In the genomic region with DNA sequence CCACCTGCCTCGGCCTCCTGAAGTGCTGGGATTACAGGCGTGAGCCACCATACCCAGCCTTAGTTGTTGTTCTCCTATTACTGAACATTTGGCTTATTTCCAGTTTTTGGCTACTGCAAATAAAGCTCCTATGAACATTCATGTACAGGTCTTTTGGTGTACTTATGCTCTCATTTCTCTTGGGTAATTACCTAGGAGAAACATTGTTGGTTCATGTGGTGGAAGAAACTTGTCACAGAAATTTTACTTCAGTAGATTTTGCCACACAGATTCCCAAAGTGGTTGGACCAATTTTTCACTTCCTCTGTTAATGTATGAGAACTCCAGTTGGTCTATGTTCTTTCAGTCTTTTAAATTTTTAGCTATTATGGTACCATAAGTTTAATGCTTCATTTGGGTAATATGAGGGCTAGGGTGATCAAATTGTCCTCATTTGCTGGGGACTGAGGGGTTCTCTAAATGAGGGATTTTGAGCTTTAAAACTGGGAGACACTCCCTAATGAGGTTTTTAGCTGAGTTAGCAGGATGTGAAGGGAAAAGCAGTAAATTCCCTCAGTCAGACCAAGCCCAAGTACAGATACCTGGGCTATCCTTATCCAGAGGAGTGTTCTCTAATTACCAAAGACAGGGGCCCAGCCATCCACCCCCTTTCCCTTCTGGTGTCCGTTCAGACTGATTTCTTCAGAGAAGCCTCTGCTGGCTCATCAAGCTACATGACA, we compare ENCODE assay signal across 14 cellular contexts. TPM values are rescaled to one million over a fixed set of nuclear protein-coding genes. Genes with fewer than 3 reads are reported as not detected.
DNase-seq lines count a peak whose midpoint lies in the region; ATAC-seq and TF ChIP-seq lines count a peak whose summit lies in the region.
"Had no signal": no experiment of that assay in that cellular context is flagged by ENCODE, and none has a peak within 500 bp of the region (broad histone marks: within the 10 kb centered on the region; RNA-seq: fewer than 3 reads in every experiment).

No MANE protein-coding gene starts in this region.

- peak; percentile 60 for DNase-seq in DMS79 treated with DMSO at 0.1 percent for 48 hours (lab: John Stamatoyannopoulos, UW)
- no peak for DNase-seq in IMR-90
- peak; percentile 30 for DNase-seq in NCI-H345 treated with DMSO at 0.1 percent for 48 hours (lab: John Stamatoyannopoulos, UW; ENCODE audit: unreplicated experiment)
- peak; percentile 33 for DNase-seq in iris pigment epithelial cell (ENCODE audit: low read depth)
- DNase-seq in hepatic stellate cell (ENCODE audit: low spot score) = no peak
- DNase-seq: activated CD4-positive, CD25-positive, alpha-beta regulatory T cell; dermis blood vessel endothelial cell; GF-D8; NCI-H1694 treated with DMSO at 0.1 percent for 48 hours; right cardiac atrium had no signal

- in situ Hi-C loops in IMR-90 (cut with MboI; ENCODE audit: low sequenced_read_pairs) = no loop called here

- no TSS peak for BruUV-seq in IMR-90 (replicated peaks; lab: Mats Ljungman, UMichigan)

- H3K9ac ChIP-seq in IMR-90 (ENCODE audit: low read depth, low read length) = no peak overlapping the region
- H3K9ac ChIP-seq: BLaER1 had no signal

- no peak overlapping the region for H2BK20ac ChIP-seq in IMR-90 (ENCODE audit: low read depth, low read length)

- no peak overlapping the region for H2AK5ac ChIP-seq in IMR-90 (ENCODE audit: low read depth, low read length)

- H3K56ac ChIP-seq in IMR-90 (ENCODE audit: extremely low read depth, insufficient read depth, low read length) = no peak overlapping the region

- H4K5ac ChIP-seq in IMR-90 (ENCODE audit: low read depth, low read length) = no peak overlapping the region

- no peak overlapping the region for H2BK5ac ChIP-seq in IMR-90 (ENCODE audit: low read depth, low read length, poor library complexity, severe bottlenecking)

- no peak overlapping the region for H4K91ac ChIP-seq in IMR-90 (ENCODE audit: insufficient read depth, low read depth, low read length)

- no peaks in the 10 kb centered on the region for H3K9me3 ChIP-seq in IMR-90 (ENCODE audit: control insufficient read depth, insufficient read depth, low read length)

- CTCF ChIA-PET in IMR-90 (lab: Yijun Ruan, JAX) = interaction anchor here (1.2 kb wide), 1 partner anchor 9 kb away, joined by 3 read pairs; no protein-coding TSS in a partner anchor

- POLR2A ChIA-PET in IMR-90 (lab: Charles Lee; ENCODE audit: unreplicated experiment) = no interaction called here

- no peak overlapping the region for H2BK15ac ChIP-seq in IMR-90 (ENCODE audit: low read depth, low read length)

- H2AFZ ChIP-seq in IMR-90 (replicated peaks; ENCODE audit: low read length, poor library complexity) = no peak overlapping the region

- ATAC-seq in IMR-90 (ENCODE audit: low read depth) (no peak), GM19397 (IDR thresholded peaks at IDR 0.05; ENCODE audit: unreplicated experiment) (no peak), GM21737 (IDR thresholded peaks at IDR 0.05; ENCODE audit: unreplicated experiment) (no peak), GM18511 (IDR thresholded peaks at IDR 0.05; ENCODE audit: unreplicated experiment) (no peak)
- ATAC-seq: right cardiac atrium had no signal

- dilution Hi-C loops in IMR-90 (cut with HindIII; ENCODE audit: low sequenced_read_pairs, unreplicated experiment) = no loop called here

- no peak overlapping the region for H2AK9ac ChIP-seq in IMR-90 (replicated peaks; ENCODE audit: low read depth, low read length, poor library complexity)

- H3K4me1 ChIP-seq in IMR-90 (ENCODE audit: control insufficient read depth, insufficient read depth, low read length) = no peaks in the 10 kb centered on the region

- no peak overlapping the region for H3K27ac ChIP-seq in IMR-90 (ENCODE audit: insufficient read depth, low read length)
- H3K27ac ChIP-seq: BLaER1 had no signal

- no peak for TF ChIP-seq POLR2A in IMR-90 (IDR thresholded peaks at IDR 0.05; ENCODE audit: low read depth, low read length)

- no peaks in the 10 kb centered on the region for H3K27me3 ChIP-seq in IMR-90 (ENCODE audit: control insufficient read depth, insufficient read depth, low read length)
- H3K27me3 ChIP-seq: BLaER1 had no signal

- no peak overlapping the region for H3K4ac ChIP-seq in IMR-90 (ENCODE audit: low read depth, low read length)

- no peak overlapping the region for H3K18ac ChIP-seq in IMR-90 (ENCODE audit: low read depth, low read length)

- peaks cover 4% of the 10 kb centered on the region; the same call in 1 of the 2 replicates for H3K36me3 ChIP-seq in IMR-90 (ENCODE audit: control insufficient read depth, insufficient read depth, low read length)

- H3K23ac ChIP-seq in IMR-90 (ENCODE audit: low read depth, low read length) = no peak overlapping the region

- intact Hi-C loops in IMR-90 (cut with micrococcal nuclease) = no loop called here

- no peak for TF ChIP-seq RAD21 in IMR-90 (IDR thresholded peaks at IDR 0.05; ENCODE audit: low read length)

- WGBS in IMR-90 (ENCODE audit: extremely low coverage in 2 of 2, insufficient read length in 1 of 2), 2 experiments = 100% methylated on average over 1 of the region's 3 CpGs; no CpG with 5 or more reads in 1 of the 2 experiments

- H3K14ac ChIP-seq in IMR-90 (replicated peaks; ENCODE audit: low read depth, low read length) = no peak overlapping the region

- peaks cover 18 to 36% of the 10 kb centered on the region in 2 experiments; a peak in 3 of 4 replicates for H3K79me1 ChIP-seq in IMR-90 (ENCODE audit: low read depth in 1 of 2, low read length in 2 of 2)

- TF ChIP-seq CTCF in IMR-90 (conservative IDR thresholded peaks at IDR 0.05; ENCODE audit: low read depth, low read length) = no peak

- H4K8ac ChIP-seq in IMR-90 (ENCODE audit: low read depth in 2 of 2, low read length in 2 of 2) = no peak overlapping the region

- H3K4me3 ChIP-seq in IMR-90 (ENCODE audit: insufficient read depth, low read depth, low read length) = no peak overlapping the region
- H3K4me3 ChIP-seq: BLaER1 had no signal

- H4K20me1 ChIP-seq in IMR-90 (ENCODE audit: insufficient read depth, low read length) = no peaks in the 10 kb centered on the region
- H4K20me1 ChIP-seq: BLaER1 had no signal

- H2BK120ac ChIP-seq in IMR-90 (ENCODE audit: low read depth, low read length) = no peak overlapping the region

- H3K9me1 ChIP-seq in IMR-90 (ENCODE audit: insufficient read depth, low read length) = 0 out of 2 replicates have a peak, but pooled peaks cover 3% of the 10 kb centered on the region

- no peak overlapping the region for H3K4me2 ChIP-seq in IMR-90 (ENCODE audit: low read depth, low read length)
- H3K4me2 ChIP-seq: BLaER1 had no signal

TF ChIP-seq in IMR-90, 13 proteins besides CTCF, POLR2A, EP300 and RAD21:
- TF ChIP-seq CEBPB (IDR thresholded peaks at IDR 0.05; ENCODE audit: low read depth, low read length) (no peak), NFE2L2 (IDR thresholded peaks at IDR 0.05; ENCODE audit: low read depth, low read length) (no peak), USF2 (IDR thresholded peaks at IDR 0.05; ENCODE audit: low read depth, low read length) (no peak), MAFK (IDR thresholded peaks at IDR 0.05; ENCODE audit: low read depth, low read length) (peak; percentile 58)

RNA-seq across cellular contexts. Expression of gene MTA3, which starts 33.9 kb away (rescaled TPM):
- 31.9 and 39.7 TPM in 2 replicates for total RNA-seq in IMR-90 (2012; rRNA removed)
- polyA plus RNA-seq in IMR-90 (2012; rRNA removed) = 25.9 and 34.3 TPM in 2 replicates
- polyA plus RNA-seq in IMR-90 (2012; cell fraction: cytosol; rRNA removed) = 9.8 and 67.9 TPM in 2 replicates
- polyA plus RNA-seq in IMR-90 (2012; cell fraction: nucleus; rRNA removed; ENCODE audit: low replicate concordance) = 11.9 and 49.3 TPM in 2 replicates

Comparison
In these comparisons a context has a peak if more than half of its experiments do, and no peak if none do; other contexts are left out.
1. DNase-seq: peak in DMS79 treated with DMSO at 0.1 percent for 48 hours (single experiment), NCI-H345 treated with DMSO at 0.1 percent for 48 hours (single experiment) and iris pigment epithelial cell (single experiment); none in IMR-90 (single experiment) and hepatic stellate cell (single experiment).